In genomic region chr12:87274594-87275245, GRCh38 we compare ENCODE assay signal across 8 cellular contexts.
A peak's percentile ranks its signal among the peaks of the same experiment; 100 is the strongest.
DNase-seq lines count a peak whose midpoint lies in the region; ATAC-seq and TF ChIP-seq lines count a peak whose summit lies in the region.

No MANE protein-coding gene starts in this region.

- in situ Hi-C loops in G401 (cut with HindIII; ENCODE audit: low sequenced_read_pairs): no loop called here

- DNase-seq in NCI-H345 (lab: John Stamatoyannopoulos, UW) (peak; percentile 4), NCI-H345 treated with DMSO at 0.1 percent for 48 hours (lab: John Stamatoyannopoulos, UW; ENCODE audit: unreplicated experiment) (no peak), RWPE1 (ENCODE audit: low spot score) (peak; percentile 26), iris pigment epithelial cell (ENCODE audit: low read depth) (peak; percentile 50), G401 (ENCODE audit: low spot score) (no peak)
- DNase-seq in NK-92 treated with Interleukin-12 subunit alpha and Interleukin-12 subunit beta, amount 100 ng/mL, for 24 hours (lab: John Stamatoyannopoulos, UW): no peak

- POLR2A ChIA-PET in RWPE1 (lab: Yijun Ruan, JAX; ENCODE audit: low non-redundant PET): no interaction called here

- ATAC-seq in HG02852 (IDR thresholded peaks at IDR 0.05; ENCODE audit: unreplicated experiment): peak; percentile 83
- no peak for ATAC-seq in HG03571 (IDR thresholded peaks at IDR 0.05; ENCODE audit: unreplicated experiment)

- TF ChIP-seq CTCF in RWPE1 (conservative IDR thresholded peaks at IDR 0.05; ENCODE audit: low read depth): no peak; the same call in 1 of the 2 replicates

- CTCF ChIA-PET in RWPE1 (lab: Yijun Ruan, JAX): interaction anchor here (0.6 to 1.1 kb wide), 5 partner anchors 9 to 457 kb away, joined by 3 to 7 read pairs (median 3); no protein-coding TSS in a partner anchor

- no peak overlapping the region for H3K27ac ChIP-seq in RWPE1

Comparison
In these comparisons a context has a peak if more than half of its experiments do, and no peak if none do; other contexts are left out.
1. DNase-seq: peak in NCI-H345 (single experiment), RWPE1 (single experiment) and iris pigment epithelial cell (single experiment); none in NCI-H345 treated with DMSO at 0.1 percent for 48 hours (single experiment), G401 (single experiment) and NK-92 treated with Interleukin-12 subunit alpha and Interleukin-12 subunit beta, amount 100 ng/mL, for 24 hours (single experiment).